Comparison of ENCODE assay signal across 1 cellular context in genomic region chr1:162357681-162358266, GRCh38.
TF ChIP-seq lines count a peak whose summit lies in the region.

No MANE protein-coding gene starts in this region.

TF ChIP-seq in K562, 482 proteins besides CTCF, POLR2A, EP300 and RAD21 (continued from another document):
- peak; percentile 23; the same call in 1 of the 2 replicates for TF ChIP-seq FOXA1 (IDR thresholded peaks at IDR 0.05; ENCODE audit: borderline replicate concordance)
- no peak for TF ChIP-seq POLR2AphosphoS2 (IDR thresholded peaks at IDR 0.05; ENCODE audit: low read length)
- TF ChIP-seq ZNF316 (IDR thresholded peaks at IDR 0.05): no peak
- TF ChIP-seq EHMT2 (IDR thresholded peaks at IDR 0.05): peak; percentile 59; the same call in 1 of the 2 replicates
- no peak for TF ChIP-seq ZNF311 (CRISPR knock-in tag; IDR thresholded peaks at IDR 0.05)
- no peak for TF ChIP-seq CHD4 (IDR thresholded peaks at IDR 0.05; ENCODE audit: insufficient read depth, insufficient replicate concordance, low read depth, low read length, poor library complexity, severe bottlenecking)
- no peak for TF ChIP-seq SMARCB1 (IDR thresholded peaks at IDR 0.05; ENCODE audit: insufficient read length, low read depth)
- 0 out of 2 replicates have a peak, but pooled peaks have one; percentile 5 for TF ChIP-seq BHLHE40 (IDR thresholded peaks at IDR 0.05; ENCODE audit: low read length)
- 0 out of 2 replicates have a peak, but pooled peaks have one; percentile 15 for TF ChIP-seq JUND (IDR thresholded peaks at IDR 0.05; ENCODE audit: borderline replicate concordance, low read depth, low read length)
- TF ChIP-seq JUND (tag; IDR thresholded peaks at IDR 0.05; ENCODE audit: borderline replicate concordance, low read depth, low read length): no peak
- TF ChIP-seq NR4A1 (CRISPR knock-in tag; IDR thresholded peaks at IDR 0.05): no peak
- no peak for TF ChIP-seq NR4A1 (tag; IDR thresholded peaks at IDR 0.05)
- TF ChIP-seq WHSC1 (IDR thresholded peaks at IDR 0.05; ENCODE audit: low read length): no peak
- TF ChIP-seq CBX8 (IDR thresholded peaks at IDR 0.05; ENCODE audit: borderline replicate concordance, extremely low read depth, low read depth, low read length, poor library complexity, severe bottlenecking): no peak
- TF ChIP-seq DNMT1 (IDR thresholded peaks at IDR 0.05): no peak
- no peak for TF ChIP-seq FIP1L1 (IDR thresholded peaks at IDR 0.05; ENCODE audit: low read depth, low read length, poor library complexity, severe bottlenecking)
- no peak for TF ChIP-seq MAFF (IDR thresholded peaks at IDR 0.05; ENCODE audit: low read length)
- peak; percentile 71 for TF ChIP-seq SMC3 (conservative IDR thresholded peaks at IDR 0.05; ENCODE audit: insufficient read depth, low read depth, low read length)
- peak; percentile 97 for TF ChIP-seq FOXA3 (CRISPR knock-in tag; conservative IDR thresholded peaks at IDR 0.05 in 1 of 2, IDR thresholded peaks at IDR 0.05 in 1 of 2)
- no peak for TF ChIP-seq SRSF1 (IDR thresholded peaks at IDR 0.05; ENCODE audit: low read depth, low read length)
- TF ChIP-seq DEAF1 (CRISPR knock-in tag; IDR thresholded peaks at IDR 0.05): 0 out of 2 replicates have a peak, but pooled peaks have one; percentile 38
- no peak for TF ChIP-seq RBM22 (IDR thresholded peaks at IDR 0.05; ENCODE audit: low read depth, low read length, poor library complexity, severe bottlenecking)
- TF ChIP-seq ZNF24 (IDR thresholded peaks at IDR 0.05): peak; percentile 84
